Comparison of ENCODE assay signal across 18 cellular contexts in the genomic region with DNA sequence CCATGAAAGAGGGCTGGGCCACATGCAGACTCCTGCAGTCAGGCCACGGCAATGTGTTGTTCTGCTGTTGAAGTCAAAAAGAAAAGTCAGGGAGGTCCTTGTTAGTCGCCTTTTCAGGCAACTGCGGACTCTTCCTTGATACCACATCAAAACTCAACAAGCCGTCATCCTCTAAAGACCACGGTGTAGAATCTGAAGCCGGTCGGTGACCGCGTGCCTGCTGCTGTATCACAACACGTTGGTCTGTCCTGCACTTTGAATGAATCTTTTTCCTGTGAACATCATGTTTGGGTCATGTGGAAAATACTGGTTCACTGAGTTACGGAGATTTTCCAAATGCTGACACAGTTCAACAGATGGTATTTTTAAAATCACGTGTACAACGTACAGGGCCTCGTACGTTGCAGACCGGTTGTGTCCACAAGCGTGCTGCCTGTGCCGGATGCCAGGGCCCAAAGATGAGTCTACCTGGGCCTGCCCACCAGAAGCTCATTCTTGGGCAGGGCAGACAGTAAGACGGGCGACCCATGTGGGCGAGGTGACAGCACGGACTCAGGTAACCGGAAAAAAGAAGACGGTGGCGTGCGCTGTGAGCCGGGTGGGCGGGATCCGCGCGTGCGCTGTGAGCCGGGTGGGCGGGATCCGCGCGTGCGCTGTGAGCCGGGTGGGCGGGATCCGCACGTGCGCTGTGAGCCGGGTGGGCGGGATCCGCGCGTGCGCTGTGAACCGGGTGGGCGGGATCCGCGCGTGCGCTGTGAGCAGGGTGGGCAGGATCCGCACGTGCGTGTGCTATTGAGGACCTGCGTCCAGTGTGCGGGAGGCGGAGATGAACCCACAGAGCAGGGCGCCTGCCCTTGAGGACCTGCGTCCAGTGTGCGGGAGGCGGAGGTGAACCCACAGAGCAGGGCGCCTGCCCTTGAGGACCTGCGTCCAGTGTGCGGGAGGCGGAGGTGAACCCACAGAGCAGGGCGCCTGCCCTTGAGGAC.
"Had no signal": no experiment of that assay in that cellular context is flagged by ENCODE, and none has a peak within 500 bp of the region (broad histone marks: within the 10 kb centered on the region; RNA-seq: fewer than 3 reads in every experiment).

No MANE protein-coding gene starts in this region.

- H3K4me1 ChIP-seq: lower lobe of right lung, prostate gland, tibial nerve, uterus had no signal

- H3K9me3 ChIP-seq: lower lobe of right lung, ovary, prostate gland, uterus had no signal

- H3K4me3 ChIP-seq: lower lobe of right lung, ovary, prostate gland, tibial nerve, uterus had no signal

- DNase-seq: activated CD4-positive, alpha-beta memory T cell treated with anti-CD3 and anti-CD28 coated beads, Interleukin-2, amount 10 ng/mL, durations not matched to agents 7 days and 5 days; activated CD4-positive, alpha-beta T cell treated with anti-CD3 and anti-CD28 coated beads, Interleukin-2, amount 10 ng/mL, durations not matched to agents 24 days and 14 days; activated effector memory CD4-positive, alpha-beta T cell treated with anti-CD3 and anti-CD28 coated beads, Interleukin-2, amount 50 U/mL, for 16 hours; activated naive CD4-positive, alpha-beta T cell treated with anti-CD3 and anti-CD28 coated beads, Interleukin-2, amount 10 ng/mL, durations not matched to agents 7 days and 5 days; activated T-cell treated with anti-CD3 and anti-CD28 coated beads for 4 hours; amygdala; effector CD4-positive, alpha-beta T cell; foreskin melanocyte; lower lobe of right lung; naive thymus-derived CD8-positive, alpha-beta T cell; ovary; stimulated activated CD4-positive, alpha-beta T cell treated with anti-CD3 and anti-CD28 coated beads, Interleukin-4, amount 100 ng/mL, for 24 hours; T-helper 17 cell; uterus had no signal

- H3K27me3 ChIP-seq: ovary, uterus had no signal

- H3K27ac ChIP-seq: lower lobe of right lung, ovary, prostate gland, tibial nerve, uterus, VCaP had no signal

- H3K36me3 ChIP-seq: lower lobe of right lung, ovary, prostate gland, tibial nerve, uterus had no signal

- FAIRE-seq: endometrium had no signal
